26 cellular contexts compared by ENCODE assay signal in genomic region chr3:195403244-195403643, GRCh38.
"Had no signal": no experiment of that assay in that cellular context is flagged by ENCODE, and none has a peak within 500 bp of the region (broad histone marks: within the 10 kb centered on the region; RNA-seq: fewer than 3 reads in every experiment).

No MANE protein-coding gene starts in this region.

- H3K27ac ChIP-seq: coronary artery, esophagus muscularis mucosa, foreskin keratinocyte, gastroesophageal sphincter, heart left ventricle, left lung, pancreas, right atrium auricular region, thoracic aorta, tibial nerve, upper lobe of right lung, uterus had no signal

- H3K27me3 ChIP-seq: esophagus muscularis mucosa, foreskin keratinocyte, gastroesophageal sphincter, heart left ventricle, left lung, pancreas, right atrium auricular region, tibial nerve, upper lobe of right lung, uterus had no signal

- H3K27me3 Mint-ChIP-seq: naive thymus-derived CD8-positive, alpha-beta T cell; progenitor cell of endocrine pancreas; stimulated activated naive CD8-positive, alpha-beta T cell treated with anti-CD3 and anti-CD28 coated beads, Interleukin-15, Interleukin-2, amounts not matched to agents 100 ng/mL and 50 ng/mL, for 24 hours had no signal

- H3K4me1 Mint-ChIP-seq: nephron progenitor cell had no signal

- ATAC-seq: foreskin keratinocyte; gastroesophageal sphincter; heart left ventricle; left cardiac atrium; left lung; naive thymus-derived CD8-positive, alpha-beta T cell; pancreas; sciatic nerve; stimulated activated effector memory CD8-positive, alpha-beta T cell treated with anti-CD3 and anti-CD28 coated beads, Interleukin-12 subunit alpha, Interleukin-12 subunit beta, amount 100 ng/mL, for 72 hours; upper lobe of right lung had no signal

- H3K36me3 ChIP-seq: esophagus muscularis mucosa, gastroesophageal sphincter, heart left ventricle, left lung, pancreas, right atrium auricular region, thoracic aorta, tibial nerve, upper lobe of right lung, uterus had no signal

- H3K4me1 ChIP-seq: foreskin keratinocyte, pancreas, right atrium auricular region, uterus had no signal

- H3K9me3 Mint-ChIP-seq: stimulated activated effector memory CD8-positive, alpha-beta T cell treated with anti-CD3 and anti-CD28 coated beads, Interleukin-12 subunit alpha, Interleukin-12 subunit beta, amount 100 ng/mL, for 72 hours had no signal

- DNase-seq: dermis blood vessel endothelial cell; effector memory CD4-positive, alpha-beta T cell; foreskin keratinocyte; heart left ventricle; hippocampal formation; left cardiac atrium; left lung; mesendoderm; midbrain; naive thymus-derived CD8-positive, alpha-beta T cell; nephron progenitor cell; pancreas; stimulated activated CD4-positive, alpha-beta T cell treated with anti-CD3 and anti-CD28 coated beads, Interleukin-2, amount 100 ng/mL, for 24 hours; stimulated activated CD4-positive, alpha-beta T cell treated with anti-CD3 and anti-CD28 coated beads, Interleukin-4, amount 100 ng/mL, for 24 hours; upper lobe of right lung; uterus had no signal

- H3K9me3 ChIP-seq: esophagus muscularis mucosa, gastroesophageal sphincter, heart left ventricle, left lung, pancreas, right atrium auricular region, thoracic aorta, tibial nerve, upper lobe of right lung, uterus had no signal

- H3K4me3 ChIP-seq: coronary artery, esophagus muscularis mucosa, gastroesophageal sphincter, heart left ventricle, left lung, pancreas, right atrium auricular region, thoracic aorta, tibial nerve, upper lobe of right lung, uterus had no signal

- H3K27ac Mint-ChIP-seq: naive thymus-derived CD8-positive, alpha-beta T cell; nephron progenitor cell; progenitor cell of endocrine pancreas; stimulated activated effector memory CD8-positive, alpha-beta T cell treated with anti-CD3 and anti-CD28 coated beads, Interleukin-12 subunit alpha, Interleukin-12 subunit beta, amount 100 ng/mL, for 72 hours; stimulated activated naive CD8-positive, alpha-beta T cell treated with anti-CD3 and anti-CD28 coated beads, Interleukin-15, Interleukin-2, amounts not matched to agents 100 ng/mL and 50 ng/mL, for 24 hours had no signal

- H3K4me3 Mint-ChIP-seq: naive thymus-derived CD8-positive, alpha-beta T cell; nephron progenitor cell; stimulated activated effector memory CD8-positive, alpha-beta T cell treated with anti-CD3 and anti-CD28 coated beads, Interleukin-12 subunit alpha, Interleukin-12 subunit beta, amount 100 ng/mL, for 72 hours; stimulated activated naive CD8-positive, alpha-beta T cell treated with anti-CD3 and anti-CD28 coated beads, Interleukin-15, Interleukin-2, amounts not matched to agents 100 ng/mL and 50 ng/mL, for 24 hours had no signal
